Comparison of ENCODE assay signal across 1 cellular context in the genomic region with DNA sequence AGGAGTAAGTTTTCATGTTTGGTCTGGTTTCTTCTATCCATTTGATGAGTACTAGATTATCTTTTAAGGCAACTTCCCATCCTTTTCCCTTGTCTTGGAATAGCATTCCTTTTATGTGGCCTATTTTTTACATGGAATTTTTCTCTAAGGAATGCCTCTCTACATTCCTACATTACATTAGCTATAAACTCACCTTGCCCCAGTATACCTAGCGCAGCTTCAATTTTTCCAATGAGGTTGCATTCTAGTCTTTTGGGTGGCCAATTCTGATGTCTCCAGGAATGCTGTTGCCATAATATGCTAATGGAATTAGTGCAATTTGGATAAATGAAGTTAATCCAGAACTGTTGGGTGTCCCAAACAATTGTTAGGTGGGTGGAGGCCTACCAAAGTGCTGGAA.
TF ChIP-seq lines count a peak whose summit lies in the region.

No MANE protein-coding gene starts in this region.

TF ChIP-seq in H1, 55 proteins besides CTCF, POLR2A, EP300 and RAD21:
- no peak for TF ChIP-seq NRF1 (IDR thresholded peaks at IDR 0.05; ENCODE audit: low read depth, low read length)
- TF ChIP-seq ASH2L (IDR thresholded peaks at IDR 0.05; ENCODE audit: low read length): no peak
- TF ChIP-seq CBX8 (IDR thresholded peaks at IDR 0.05; ENCODE audit: borderline replicate concordance, low read depth, low read length): no peak
- no peak for TF ChIP-seq SIRT6 (IDR thresholded peaks at IDR 0.05; ENCODE audit: low read length)
- TF ChIP-seq SIN3A (conservative IDR thresholded peaks at IDR 0.05 in 1 of 2, IDR thresholded peaks at IDR 0.05 in 1 of 2; ENCODE audit: low read depth in 1 of 2, low read length in 2 of 2): no peak
- TF ChIP-seq SIX5 (IDR thresholded peaks at IDR 0.05; ENCODE audit: low read depth, low read length): no peak
- TF ChIP-seq POLR2AphosphoS5 (IDR thresholded peaks at IDR 0.05; ENCODE audit: low read depth, low read length): no peak
- no peak for TF ChIP-seq FOSL1 (IDR thresholded peaks at IDR 0.05; ENCODE audit: insufficient read depth, low read depth, low read length)
- TF ChIP-seq CEBPB (IDR thresholded peaks at IDR 0.05; ENCODE audit: low read depth, low read length): no peak
- TF ChIP-seq, protein P1, sequence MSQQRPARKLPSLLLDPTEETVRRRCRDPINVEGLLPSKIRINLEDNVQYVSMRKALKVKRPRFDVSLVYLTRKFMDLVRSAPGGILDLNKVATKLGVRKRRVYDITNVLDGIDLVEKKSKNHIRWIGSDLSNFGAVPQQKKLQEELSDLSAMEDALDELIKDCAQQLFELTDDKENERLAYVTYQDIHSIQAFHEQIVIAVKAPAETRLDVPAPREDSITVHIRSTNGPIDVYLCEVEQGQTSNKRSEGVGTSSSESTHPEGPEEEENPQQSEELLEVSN (IDR thresholded peaks at IDR 0.05): no peak
- no peak for TF ChIP-seq NANOG (IDR thresholded peaks at IDR 0.05; ENCODE audit: insufficient read depth, low read depth, low read length, poor library complexity, severe bottlenecking)
- TF ChIP-seq KDM1A (IDR thresholded peaks at IDR 0.05; ENCODE audit: borderline replicate concordance, low read length): no peak
- no peak for TF ChIP-seq TBP (IDR thresholded peaks at IDR 0.05; ENCODE audit: low read depth, low read length)
- TF ChIP-seq HDAC6 (IDR thresholded peaks at IDR 0.05; ENCODE audit: low read depth, low read length): no peak
- no peak for TF ChIP-seq TAF7 (optimal IDR thresholded peaks at IDR 0.05; ENCODE audit: borderline replicate concordance, low read depth, low read length)
- TF ChIP-seq SUZ12 (IDR thresholded peaks at IDR 0.05; ENCODE audit: low read length): no peak
- TF ChIP-seq RBBP5 (IDR thresholded peaks at IDR 0.05; ENCODE audit: borderline replicate concordance, low read depth, low read length): no peak
